In the genomic region with DNA sequence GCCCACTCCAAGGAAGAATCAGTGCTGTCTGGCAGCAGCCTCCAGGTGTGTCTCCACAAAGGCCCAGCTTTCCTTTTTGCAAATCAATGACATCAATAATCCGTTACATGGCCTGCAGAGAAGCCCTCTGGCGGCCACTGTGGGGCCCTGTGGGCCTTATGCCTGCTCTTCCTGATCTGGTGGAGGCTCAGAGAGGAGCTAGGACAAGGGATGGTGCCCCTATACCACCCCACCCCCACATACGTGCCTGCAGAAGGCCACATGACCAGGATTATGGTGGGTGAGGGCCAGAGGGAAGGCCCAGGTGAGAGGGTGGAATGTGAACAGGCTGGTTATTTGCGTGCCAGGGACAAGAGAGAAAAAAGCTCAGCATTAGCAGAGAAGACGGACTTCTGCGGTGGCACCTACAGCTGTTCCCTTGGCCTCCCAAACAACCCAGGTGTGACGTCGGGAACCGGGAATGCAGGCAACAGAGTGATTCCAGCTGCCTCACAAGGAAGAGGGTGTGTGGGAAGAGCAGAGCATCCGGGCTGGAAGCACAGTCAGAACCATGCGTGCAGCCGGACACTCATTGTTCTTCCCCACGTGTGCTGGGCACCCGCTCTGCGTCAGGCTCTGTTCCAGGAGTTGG, we compare ENCODE assay signal across 9 cellular contexts. TPM values are rescaled to one million over a fixed set of nuclear protein-coding genes. Genes with fewer than 3 reads are reported as not detected.
DNase-seq lines count a peak whose midpoint lies in the region; ATAC-seq and TF ChIP-seq lines count a peak whose summit lies in the region.
"Had no signal": no experiment of that assay in that cellular context is flagged by ENCODE, and none has a peak within 500 bp of the region (broad histone marks: within the 10 kb centered on the region; RNA-seq: fewer than 3 reads in every experiment).

No MANE protein-coding gene starts in this region.

- peak; percentile 29 for DNase-seq in EL
- peak; percentile 5 for DNase-seq in MCF 10A (ENCODE audit: unreplicated experiment)
- DNase-seq in mucosa of gallbladder (ENCODE audit: low spot score) = peak; percentile 37
- no peak for DNase-seq in NCI-H2107 treated with DMSO at 0.1 percent for 48 hours (lab: John Stamatoyannopoulos, UW; ENCODE audit: unreplicated experiment)
- no peak for DNase-seq in spleen
- no peak for DNase-seq in effector CD4-positive, alpha-beta T cell

- peaks cover 18% of the 10 kb centered on the region for H3K27me3 Mint-ChIP-seq in MCF 10A (ENCODE audit: insufficient read depth, unreplicated experiment)

- H3K27me3 ChIP-seq in spleen (replicated peaks in 1 of 7) = peaks cover 0 to 13% (median 0%) of the 10 kb centered on the region in 7 donors
- H3K27me3 ChIP-seq: adrenal gland had no signal

- no peak overlapping the region for H3K4me3 ChIP-seq in spleen
- H3K4me3 ChIP-seq: adrenal gland had no signal

- no peaks in the 10 kb centered on the region for H3K36me3 Mint-ChIP-seq in MCF 10A (ENCODE audit: insufficient read depth, unreplicated experiment)

- ATAC-seq in HG03469 (IDR thresholded peaks at IDR 0.05; ENCODE audit: unreplicated experiment) = no peak

- peaks cover 0 to 4% (median 0%) of the 10 kb centered on the region in 6 donors for H3K36me3 ChIP-seq in spleen
- H3K36me3 ChIP-seq: adrenal gland had no signal

- peaks cover 4% of the 10 kb centered on the region for H3K4me1 Mint-ChIP-seq in MCF 10A (ENCODE audit: insufficient read depth, unreplicated experiment)

- no peak overlapping the region for H3K4me3 Mint-ChIP-seq in MCF 10A (ENCODE audit: unreplicated experiment)

- no peaks in the 10 kb centered on the region for H3K9me3 Mint-ChIP-seq in MCF 10A (ENCODE audit: unreplicated experiment)

- BruUV-seq in MCF 10A (replicated peaks; lab: Mats Ljungman, UMichigan) = no TSS peak

- CTCF ChIA-PET in MCF 10A (lab: Yijun Ruan, JAX) = interaction anchor here (0.5 to 1.1 kb wide), 8 partner anchors 11 to 238 kb away, joined by 3 read pairs; no protein-coding TSS in a partner anchor

- POLR2A ChIA-PET in MCF 10A (lab: Yijun Ruan, JAX) = interaction anchor here (0.8 kb wide), 1 partner anchor 15 kb away, joined by 3 read pairs; no protein-coding TSS in a partner anchor

- H3K27ac Mint-ChIP-seq in MCF 10A (ENCODE audit: low read depth, unreplicated experiment) = no peak overlapping the region

- H3K4me1 ChIP-seq in spleen = no peaks in the 10 kb centered on the region
- H3K4me1 ChIP-seq: adrenal gland had no signal

- WGBS in spleen, 5 donors = 76 to 83% (median 78%) methylated on average over 15 of the region's 15 CpGs

- no peaks in the 10 kb centered on the region for H3K9me3 ChIP-seq in spleen
- H3K9me3 ChIP-seq: adrenal gland had no signal

- intact Hi-C loops in MCF 10A (cut with micrococcal nuclease) (no loop called here), spleen (cut with DNase I; ENCODE audit: low total_unique reads) (no loop called here)

- TF ChIP-seq CTCF in LNCAP (IDR thresholded peaks at IDR 0.05) = peak; percentile 28; the same call in 1 of the 2 replicates
- TF ChIP-seq CTCF in MCF 10A (IDR thresholded peaks at IDR 0.05; ENCODE audit: unreplicated experiment) = peak; percentile 15
- peak in 2 of 11 experiments; percentile 6 to 12 for TF ChIP-seq CTCF in spleen (IDR thresholded peaks at IDR 0.05 in 8 of 11, conservative IDR thresholded peaks at IDR 0.05 in 3 of 11)

- TF ChIP-seq POLR2A in spleen (IDR thresholded peaks at IDR 0.05) = no peak

- H3K27ac ChIP-seq in spleen = no peak overlapping the region
- H3K27ac ChIP-seq: adrenal gland had no signal

RNA-seq across cellular contexts. Expression of a gene that starts 22.5 kb away (rescaled TPM):
- total RNA-seq in MCF 10A (2022) = 87.0 and 97.7 TPM in 2 replicates
- 57.9 TPM for total RNA-seq in mucosa of gallbladder
- total RNA-seq in spleen = 10 to 100 TPM; 51.1 to 79.5 (median 67.7) TPM
- 10 to 100 TPM; 37.3 to 61.5 (median 57.5) TPM for polyA plus RNA-seq in spleen

RNA-seq across cellular contexts. Expression of a gene that starts 23.1 kb away (rescaled TPM):
- total RNA-seq in MCF 10A (2022) (26.0 and 31.3 TPM in 2 replicates), mucosa of gallbladder (105 TPM), spleen (100 to 1,000 TPM in 5 of 7 donors, 10 to 100 TPM in 2; 53.6 to 166 (median 133) TPM)
- 10 to 100 TPM; 22.7 to 53.8 (median 34.3) TPM for polyA plus RNA-seq in spleen

RNA-seq across cellular contexts. Expression of a gene that starts 45.4 kb away (rescaled TPM):
- total RNA-seq in MCF 10A (2022) (0.20 TPM in 1 of 2 replicates, not detected in the other), mucosa of gallbladder (0.29 TPM), spleen (1 to 10 TPM in 6 of 7 donors, under 1 TPM in 1; 0.68 to 4.8 (median 1.3) TPM)
- polyA plus RNA-seq in spleen = 1 to 10 TPM in 2 of 3 donors, under 1 TPM in 1; 0.63 to 2.4 (median 1.4) TPM

Comparison
In these comparisons a context has a peak if more than half of its experiments do, and no peak if none do; other contexts are left out.
1. DNase-seq: peak in EL (single experiment), MCF 10A (single experiment) and mucosa of gallbladder (single experiment); none in NCI-H2107 treated with DMSO at 0.1 percent for 48 hours (single experiment), spleen (single experiment) and effector CD4-positive, alpha-beta T cell (single experiment).